Comparison of ENCODE assay signal across 1 cellular context in genomic region chrX:100682939-100683338, GRCh38.
TF ChIP-seq lines count a peak whose summit lies in the region.

No MANE protein-coding gene starts in this region.

TF ChIP-seq in HepG2, 621 proteins besides CTCF, POLR2A, EP300 and RAD21:
- no peak for TF ChIP-seq ZBTB39 (CRISPR knock-in tag; IDR thresholded peaks at IDR 0.05)
- TF ChIP-seq SYNCRIP (IDR thresholded peaks at IDR 0.05; ENCODE audit: insufficient read depth, low read depth, low read length), result no peak
- no peak for TF ChIP-seq NR2C2 (CRISPR knock-in tag; IDR thresholded peaks at IDR 0.05; ENCODE audit: borderline replicate concordance)
- TF ChIP-seq NFE2 (CRISPR knock-in tag; IDR thresholded peaks at IDR 0.05), result no peak
- TF ChIP-seq SMARCC2 (IDR thresholded peaks at IDR 0.05), result no peak
- no peak for TF ChIP-seq HDAC1 (CRISPR knock-in tag; IDR thresholded peaks at IDR 0.05)
- no peak for TF ChIP-seq ZFX (CRISPR knock-in tag; IDR thresholded peaks at IDR 0.05; ENCODE audit: low read depth)
- no peak for TF ChIP-seq ZNF230 (CRISPR knock-in tag; IDR thresholded peaks at IDR 0.05)
- TF ChIP-seq PBX2 (CRISPR knock-in tag; IDR thresholded peaks at IDR 0.05), result no peak
- TF ChIP-seq ZNF580 (CRISPR knock-in tag; IDR thresholded peaks at IDR 0.05; ENCODE audit: borderline replicate concordance, low read depth), result no peak
- TF ChIP-seq ZNF432 (CRISPR knock-in tag; IDR thresholded peaks at IDR 0.05; ENCODE audit: borderline replicate concordance), result no peak
- TF ChIP-seq ZNF333 (CRISPR knock-in tag; IDR thresholded peaks at IDR 0.05; ENCODE audit: borderline replicate concordance), result no peak
- no peak for TF ChIP-seq ZNF841 (CRISPR knock-in tag; IDR thresholded peaks at IDR 0.05; ENCODE audit: borderline replicate concordance)
- no peak for TF ChIP-seq AKNA (CRISPR knock-in tag; IDR thresholded peaks at IDR 0.05; ENCODE audit: borderline replicate concordance)
- no peak for TF ChIP-seq EEA1 (CRISPR knock-in tag; IDR thresholded peaks at IDR 0.05; ENCODE audit: borderline replicate concordance)
- no peak for TF ChIP-seq EZH2 (conservative IDR thresholded peaks at IDR 0.05; ENCODE audit: low read depth, low read length)
- no peak for TF ChIP-seq CCDC6 (CRISPR knock-in tag; IDR thresholded peaks at IDR 0.05)
- TF ChIP-seq GLI4 (CRISPR knock-in tag; IDR thresholded peaks at IDR 0.05; ENCODE audit: borderline replicate concordance), result no peak
